ENCODE assay signal across 1 cellular context in the genomic region with DNA sequence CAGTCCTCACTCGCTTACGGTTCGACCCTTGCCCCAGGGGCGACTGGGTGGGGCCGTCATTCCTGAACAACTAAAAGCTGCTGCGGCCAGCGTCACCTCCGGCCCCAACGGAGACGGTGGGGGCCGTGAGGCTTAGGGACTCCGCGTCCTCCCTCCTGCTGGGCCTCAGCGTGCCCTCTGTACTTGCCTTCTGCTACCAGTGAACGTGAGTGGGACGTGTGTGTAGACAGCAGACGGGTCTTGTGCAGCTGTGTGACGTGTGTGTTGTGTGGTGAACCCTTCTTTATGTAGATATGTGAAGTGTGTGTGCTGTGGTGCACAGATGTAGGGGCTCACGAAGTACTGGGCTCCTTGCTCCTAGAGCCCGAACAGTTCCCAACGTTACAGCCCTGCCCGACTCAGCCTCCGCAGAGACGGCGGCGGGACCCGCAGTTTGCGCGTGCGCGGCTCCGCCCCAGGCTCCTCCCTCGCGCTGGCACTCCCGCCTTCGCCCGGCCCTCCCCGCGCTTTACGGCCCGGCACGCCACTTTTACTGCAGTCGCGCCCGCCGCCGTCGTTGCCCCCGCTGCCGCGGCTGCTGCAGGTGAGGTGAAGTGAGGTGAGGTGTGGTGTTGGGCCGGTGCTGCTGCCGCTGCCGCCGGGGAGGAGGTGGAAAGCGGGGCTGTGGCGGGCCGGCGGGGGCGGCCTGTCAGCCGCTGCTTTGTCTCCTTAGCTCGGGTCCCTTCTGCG.
A peak's percentile ranks its signal among the peaks of the same experiment; 100 is the strongest.
TF ChIP-seq lines count a peak whose summit lies in the region.

A gene (plus strand): TSS at position 535 of the 729 bp plus-strand sequence. CDS start 235 bp downstream, outside the sequence.

TF ChIP-seq in K562, 482 proteins besides CTCF, POLR2A, EP300 and RAD21 (continued from another document):
- TF ChIP-seq, protein P1, sequence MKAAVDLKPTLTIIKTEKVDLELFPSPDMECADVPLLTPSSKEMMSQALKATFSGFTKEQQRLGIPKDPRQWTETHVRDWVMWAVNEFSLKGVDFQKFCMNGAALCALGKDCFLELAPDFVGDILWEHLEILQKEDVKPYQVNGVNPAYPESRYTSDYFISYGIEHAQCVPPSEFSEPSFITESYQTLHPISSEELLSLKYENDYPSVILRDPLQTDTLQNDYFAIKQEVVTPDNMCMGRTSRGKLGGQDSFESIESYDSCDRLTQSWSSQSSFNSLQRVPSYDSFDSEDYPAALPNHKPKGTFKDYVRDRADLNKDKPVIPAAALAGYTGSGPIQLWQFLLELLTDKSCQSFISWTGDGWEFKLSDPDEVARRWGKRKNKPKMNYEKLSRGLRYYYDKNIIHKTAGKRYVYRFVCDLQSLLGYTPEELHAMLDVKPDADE (conservative IDR thresholded peaks at IDR 0.05; ENCODE audit: control insufficient read depth, low read depth, low read length): no peak
- TF ChIP-seq RNF2 (IDR thresholded peaks at IDR 0.05) (no peak), ZNF668 (CRISPR knock-in tag; IDR thresholded peaks at IDR 0.05) (no peak), RFX1 (IDR thresholded peaks at IDR 0.05) (peak; percentile 51; the same call in 1 of the 2 replicates), HMGN3 (IDR thresholded peaks at IDR 0.05; ENCODE audit: borderline replicate concordance, extremely low read depth, insufficient read length, low read depth, low read length) (peak; percentile 81), CCAR2 (IDR thresholded peaks at IDR 0.05; ENCODE audit: low read depth, low read length) (no peak), FUS (optimal IDR thresholded peaks at IDR 0.05; ENCODE audit: low read depth, low read length) (peak; percentile 33), SRSF3 (IDR thresholded peaks at IDR 0.05; ENCODE audit: insufficient read depth, low read length) (no peak), FOSL1 (tag; conservative IDR thresholded peaks at IDR 0.05) (no peak), DACH1 (IDR thresholded peaks at IDR 0.05; ENCODE audit: partially characterized antibody) (no peak), ZBTB17 (CRISPR knock-in tag; IDR thresholded peaks at IDR 0.05) (0 out of 2 replicates have a peak, but pooled peaks have one; percentile 32), RBM14 (IDR thresholded peaks at IDR 0.05; ENCODE audit: borderline replicate concordance, insufficient read depth, low read depth, low read length) (no peak), RFX7 (CRISPR knock-in tag; IDR thresholded peaks at IDR 0.05) (no peak), PHB2 (IDR thresholded peaks at IDR 0.05; ENCODE audit: low read depth) (no peak), SIRT6 (IDR thresholded peaks at IDR 0.05; ENCODE audit: low read depth, low read length) (no peak), OTX1 (CRISPR knock-in tag; IDR thresholded peaks at IDR 0.05) (no peak), ZNF140 (CRISPR knock-in tag; IDR thresholded peaks at IDR 0.05) (no peak), SIN3A (IDR thresholded peaks at IDR 0.05; ENCODE audit: borderline replicate concordance in 2 of 2, control insufficient read depth in 1 of 2, low read depth in 2 of 2, low read length in 2 of 2) (peak; percentile 38 to 51; a peak in 1 of 4 replicates), BHLHE40 (IDR thresholded peaks at IDR 0.05; ENCODE audit: low read length) (peak; percentile 39), NFIX (CRISPR knock-in tag; IDR thresholded peaks at IDR 0.05; ENCODE audit: low read depth) (no peak), ZNF24 (IDR thresholded peaks at IDR 0.05) (no peak), ZNF780A (CRISPR knock-in tag; IDR thresholded peaks at IDR 0.05) (no peak), ZNF507 (tag; conservative IDR thresholded peaks at IDR 0.05) (no peak), ZNF695 (CRISPR knock-in tag; IDR thresholded peaks at IDR 0.05) (no peak), RBM39 (optimal IDR thresholded peaks at IDR 0.05; ENCODE audit: low read depth, low read length) (no peak), ZBTB8A (IDR thresholded peaks at IDR 0.05; ENCODE audit: partially characterized antibody) (no peak), KLF6 (CRISPR knock-in tag; IDR thresholded peaks at IDR 0.05; ENCODE audit: borderline replicate concordance) (no peak), ZNF282 (CRISPR knock-in tag; IDR thresholded peaks at IDR 0.05) (no peak), BRF1 (IDR thresholded peaks at IDR 0.05; ENCODE audit: borderline replicate concordance, extremely low read depth, insufficient read length) (no peak), SMARCC2 (IDR thresholded peaks at IDR 0.05; ENCODE audit: low read depth) (no peak), HLTF (IDR thresholded peaks at IDR 0.05) (no peak)
- TF ChIP-seq, protein P2, sequence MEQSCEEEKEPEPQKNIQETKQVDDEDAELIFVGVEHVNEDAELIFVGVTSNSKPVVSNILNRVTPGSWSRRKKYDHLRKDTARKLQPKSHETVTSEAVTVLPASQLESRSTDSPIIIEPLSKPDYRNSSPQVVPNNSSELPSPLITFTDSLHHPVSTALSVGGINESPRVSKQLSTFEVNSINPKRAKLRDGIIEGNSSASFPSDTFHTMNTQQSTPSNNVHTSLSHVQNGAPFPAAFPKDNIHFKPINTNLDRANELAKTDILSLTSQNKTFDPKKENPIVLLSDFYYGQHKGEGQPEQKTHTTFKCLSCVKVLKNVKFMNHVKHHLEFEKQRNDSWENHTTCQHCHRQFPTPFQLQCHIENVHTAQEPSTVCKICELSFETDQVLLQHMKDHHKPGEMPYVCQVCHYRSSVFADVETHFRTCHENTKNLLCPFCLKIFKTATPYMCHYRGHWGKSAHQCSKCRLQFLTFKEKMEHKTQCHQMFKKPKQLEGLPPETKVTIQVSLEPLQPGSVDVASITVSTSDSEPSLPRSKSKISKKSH (CRISPR knock-in tag; IDR thresholded peaks at IDR 0.05): no peak
- TF ChIP-seq, protein P3, sequence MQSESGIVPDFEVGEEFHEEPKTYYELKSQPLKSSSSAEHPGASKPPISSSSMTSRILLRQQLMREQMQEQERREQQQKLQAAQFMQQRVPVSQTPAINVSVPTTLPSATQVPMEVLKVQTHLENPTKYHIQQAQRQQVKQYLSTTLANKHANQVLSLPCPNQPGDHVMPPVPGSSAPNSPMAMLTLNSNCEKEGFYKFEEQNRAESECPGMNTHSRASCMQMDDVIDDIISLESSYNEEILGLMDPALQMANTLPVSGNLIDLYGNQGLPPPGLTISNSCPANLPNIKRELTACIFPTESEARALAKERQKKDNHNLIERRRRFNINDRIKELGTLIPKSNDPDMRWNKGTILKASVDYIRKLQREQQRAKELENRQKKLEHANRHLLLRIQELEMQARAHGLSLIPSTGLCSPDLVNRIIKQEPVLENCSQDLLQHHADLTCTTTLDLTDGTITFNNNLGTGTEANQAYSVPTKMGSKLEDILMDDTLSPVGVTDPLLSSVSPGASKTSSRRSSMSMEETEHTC (IDR thresholded peaks at IDR 0.05): no peak
- TF ChIP-seq, protein P4, sequence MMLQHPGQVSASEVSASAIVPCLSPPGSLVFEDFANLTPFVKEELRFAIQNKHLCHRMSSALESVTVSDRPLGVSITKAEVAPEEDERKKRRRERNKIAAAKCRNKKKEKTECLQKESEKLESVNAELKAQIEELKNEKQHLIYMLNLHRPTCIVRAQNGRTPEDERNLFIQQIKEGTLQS (IDR thresholded peaks at IDR 0.05): no peak
- TF ChIP-seq, protein P4 (CRISPR knock-in tag; conservative IDR thresholded peaks at IDR 0.05): no peak
- TF ChIP-seq, protein P5, sequence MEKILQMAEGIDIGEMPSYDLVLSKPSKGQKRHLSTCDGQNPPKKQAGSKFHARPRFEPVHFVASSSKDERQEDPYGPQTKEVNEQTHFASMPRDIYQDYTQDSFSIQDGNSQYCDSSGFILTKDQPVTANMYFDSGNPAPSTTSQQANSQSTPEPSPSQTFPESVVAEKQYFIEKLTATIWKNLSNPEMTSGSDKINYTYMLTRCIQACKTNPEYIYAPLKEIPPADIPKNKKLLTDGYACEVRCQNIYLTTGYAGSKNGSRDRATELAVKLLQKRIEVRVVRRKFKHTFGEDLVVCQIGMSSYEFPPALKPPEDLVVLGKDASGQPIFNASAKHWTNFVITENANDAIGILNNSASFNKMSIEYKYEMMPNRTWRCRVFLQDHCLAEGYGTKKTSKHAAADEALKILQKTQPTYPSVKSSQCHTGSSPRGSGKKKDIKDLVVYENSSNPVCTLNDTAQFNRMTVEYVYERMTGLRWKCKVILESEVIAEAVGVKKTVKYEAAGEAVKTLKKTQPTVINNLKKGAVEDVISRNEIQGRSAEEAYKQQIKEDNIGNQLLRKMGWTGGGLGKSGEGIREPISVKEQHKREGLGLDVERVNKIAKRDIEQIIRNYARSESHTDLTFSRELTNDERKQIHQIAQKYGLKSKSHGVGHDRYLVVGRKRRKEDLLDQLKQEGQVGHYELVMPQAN (IDR thresholded peaks at IDR 0.05; ENCODE audit: borderline replicate concordance): peak; percentile 66; the same call in 1 of the 2 replicates
- TF ChIP-seq, protein P6, sequence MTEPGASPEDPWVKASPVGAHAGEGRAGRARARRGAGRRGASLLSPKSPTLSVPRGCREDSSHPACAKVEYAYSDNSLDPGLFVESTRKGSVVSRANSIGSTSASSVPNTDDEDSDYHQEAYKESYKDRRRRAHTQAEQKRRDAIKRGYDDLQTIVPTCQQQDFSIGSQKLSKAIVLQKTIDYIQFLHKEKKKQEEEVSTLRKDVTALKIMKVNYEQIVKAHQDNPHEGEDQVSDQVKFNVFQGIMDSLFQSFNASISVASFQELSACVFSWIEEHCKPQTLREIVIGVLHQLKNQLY (CRISPR knock-in tag; conservative IDR thresholded peaks at IDR 0.05): no peak
- TF ChIP-seq, protein P7, sequence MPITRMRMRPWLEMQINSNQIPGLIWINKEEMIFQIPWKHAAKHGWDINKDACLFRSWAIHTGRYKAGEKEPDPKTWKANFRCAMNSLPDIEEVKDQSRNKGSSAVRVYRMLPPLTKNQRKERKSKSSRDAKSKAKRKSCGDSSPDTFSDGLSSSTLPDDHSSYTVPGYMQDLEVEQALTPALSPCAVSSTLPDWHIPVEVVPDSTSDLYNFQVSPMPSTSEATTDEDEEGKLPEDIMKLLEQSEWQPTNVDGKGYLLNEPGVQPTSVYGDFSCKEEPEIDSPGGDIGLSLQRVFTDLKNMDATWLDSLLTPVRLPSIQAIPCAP (CRISPR knock-in tag; IDR thresholded peaks at IDR 0.05; ENCODE audit: borderline replicate concordance): no peak
- TF ChIP-seq, protein P8, sequence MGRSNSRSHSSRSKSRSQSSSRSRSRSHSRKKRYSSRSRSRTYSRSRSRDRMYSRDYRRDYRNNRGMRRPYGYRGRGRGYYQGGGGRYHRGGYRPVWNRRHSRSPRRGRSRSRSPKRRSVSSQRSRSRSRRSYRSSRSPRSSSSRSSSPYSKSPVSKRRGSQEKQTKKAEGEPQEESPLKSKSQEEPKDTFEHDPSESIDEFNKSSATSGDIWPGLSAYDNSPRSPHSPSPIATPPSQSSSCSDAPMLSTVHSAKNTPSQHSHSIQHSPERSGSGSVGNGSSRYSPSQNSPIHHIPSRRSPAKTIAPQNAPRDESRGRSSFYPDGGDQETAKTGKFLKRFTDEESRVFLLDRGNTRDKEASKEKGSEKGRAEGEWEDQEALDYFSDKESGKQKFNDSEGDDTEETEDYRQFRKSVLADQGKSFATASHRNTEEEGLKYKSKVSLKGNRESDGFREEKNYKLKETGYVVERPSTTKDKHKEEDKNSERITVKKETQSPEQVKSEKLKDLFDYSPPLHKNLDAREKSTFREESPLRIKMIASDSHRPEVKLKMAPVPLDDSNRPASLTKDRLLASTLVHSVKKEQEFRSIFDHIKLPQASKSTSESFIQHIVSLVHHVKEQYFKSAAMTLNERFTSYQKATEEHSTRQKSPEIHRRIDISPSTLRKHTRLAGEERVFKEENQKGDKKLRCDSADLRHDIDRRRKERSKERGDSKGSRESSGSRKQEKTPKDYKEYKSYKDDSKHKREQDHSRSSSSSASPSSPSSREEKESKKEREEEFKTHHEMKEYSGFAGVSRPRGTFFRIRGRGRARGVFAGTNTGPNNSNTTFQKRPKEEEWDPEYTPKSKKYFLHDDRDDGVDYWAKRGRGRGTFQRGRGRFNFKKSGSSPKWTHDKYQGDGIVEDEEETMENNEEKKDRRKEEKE (IDR thresholded peaks at IDR 0.05; ENCODE audit: borderline replicate concordance in 1 of 2, control insufficient read depth in 1 of 2, low read depth in 2 of 2, low read length in 1 of 2): no peak
- TF ChIP-seq, protein P9, sequence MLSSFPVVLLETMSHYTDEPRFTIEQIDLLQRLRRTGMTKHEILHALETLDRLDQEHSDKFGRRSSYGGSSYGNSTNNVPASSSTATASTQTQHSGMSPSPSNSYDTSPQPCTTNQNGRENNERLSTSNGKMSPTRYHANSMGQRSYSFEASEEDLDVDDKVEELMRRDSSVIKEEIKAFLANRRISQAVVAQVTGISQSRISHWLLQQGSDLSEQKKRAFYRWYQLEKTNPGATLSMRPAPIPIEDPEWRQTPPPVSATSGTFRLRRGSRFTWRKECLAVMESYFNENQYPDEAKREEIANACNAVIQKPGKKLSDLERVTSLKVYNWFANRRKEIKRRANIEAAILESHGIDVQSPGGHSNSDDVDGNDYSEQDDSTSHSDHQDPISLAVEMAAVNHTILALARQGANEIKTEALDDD (IDR thresholded peaks at IDR 0.05): no peak
- TF ChIP-seq, protein P10, sequence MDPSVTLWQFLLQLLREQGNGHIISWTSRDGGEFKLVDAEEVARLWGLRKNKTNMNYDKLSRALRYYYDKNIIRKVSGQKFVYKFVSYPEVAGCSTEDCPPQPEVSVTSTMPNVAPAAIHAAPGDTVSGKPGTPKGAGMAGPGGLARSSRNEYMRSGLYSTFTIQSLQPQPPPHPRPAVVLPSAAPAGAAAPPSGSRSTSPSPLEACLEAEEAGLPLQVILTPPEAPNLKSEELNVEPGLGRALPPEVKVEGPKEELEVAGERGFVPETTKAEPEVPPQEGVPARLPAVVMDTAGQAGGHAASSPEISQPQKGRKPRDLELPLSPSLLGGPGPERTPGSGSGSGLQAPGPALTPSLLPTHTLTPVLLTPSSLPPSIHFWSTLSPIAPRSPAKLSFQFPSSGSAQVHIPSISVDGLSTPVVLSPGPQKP (CRISPR knock-in tag; IDR thresholded peaks at IDR 0.05): no peak
- TF ChIP-seq, protein P11, sequence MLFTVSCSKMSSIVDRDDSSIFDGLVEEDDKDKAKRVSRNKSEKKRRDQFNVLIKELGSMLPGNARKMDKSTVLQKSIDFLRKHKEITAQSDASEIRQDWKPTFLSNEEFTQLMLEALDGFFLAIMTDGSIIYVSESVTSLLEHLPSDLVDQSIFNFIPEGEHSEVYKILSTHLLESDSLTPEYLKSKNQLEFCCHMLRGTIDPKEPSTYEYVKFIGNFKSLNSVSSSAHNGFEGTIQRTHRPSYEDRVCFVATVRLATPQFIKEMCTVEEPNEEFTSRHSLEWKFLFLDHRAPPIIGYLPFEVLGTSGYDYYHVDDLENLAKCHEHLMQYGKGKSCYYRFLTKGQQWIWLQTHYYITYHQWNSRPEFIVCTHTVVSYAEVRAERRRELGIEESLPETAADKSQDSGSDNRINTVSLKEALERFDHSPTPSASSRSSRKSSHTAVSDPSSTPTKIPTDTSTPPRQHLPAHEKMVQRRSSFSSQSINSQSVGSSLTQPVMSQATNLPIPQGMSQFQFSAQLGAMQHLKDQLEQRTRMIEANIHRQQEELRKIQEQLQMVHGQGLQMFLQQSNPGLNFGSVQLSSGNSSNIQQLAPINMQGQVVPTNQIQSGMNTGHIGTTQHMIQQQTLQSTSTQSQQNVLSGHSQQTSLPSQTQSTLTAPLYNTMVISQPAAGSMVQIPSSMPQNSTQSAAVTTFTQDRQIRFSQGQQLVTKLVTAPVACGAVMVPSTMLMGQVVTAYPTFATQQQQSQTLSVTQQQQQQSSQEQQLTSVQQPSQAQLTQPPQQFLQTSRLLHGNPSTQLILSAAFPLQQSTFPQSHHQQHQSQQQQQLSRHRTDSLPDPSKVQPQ (CRISPR knock-in tag; IDR thresholded peaks at IDR 0.05; ENCODE audit: borderline replicate concordance): no peak
TF ChIP-seq in K562: peak in this region for 94.
